9 cellular contexts compared by ENCODE assay signal in genomic region chr6:13194852-13195251, GRCh38.
A peak's percentile ranks its signal among the peaks of the same experiment; 100 is the strongest.
DNase-seq lines count a peak whose midpoint lies in the region; ATAC-seq and TF ChIP-seq lines count a peak whose summit lies in the region.
"Had no signal": no experiment of that assay in that cellular context is flagged by ENCODE, and none has a peak within 500 bp of the region (broad histone marks: within the 10 kb centered on the region; RNA-seq: fewer than 3 reads in every experiment).

No MANE protein-coding gene starts in this region.

- H3K27ac ChIP-seq in HL-60 (replicated peaks) (no peak overlapping the region), VCaP (no peak overlapping the region)

- no peaks in the 10 kb centered on the region for H3K36me3 Mint-ChIP-seq in activated CD4-positive, alpha-beta T cell treated with anti-CD3 and anti-CD28 coated beads for 36 hours (ENCODE audit: low read depth)
- H3K36me3 Mint-ChIP-seq: activated naive CD4-positive, alpha-beta T cell treated with anti-CD3 and anti-CD28 coated beads, Interleukin-2, amount 50 U/mL, for 72 hours had no signal

- no peak overlapping the region for H3K4me3 ChIP-seq in HL-60 (replicated peaks; ENCODE audit: insufficient read depth, low read length)

- peaks cover 9% of the 10 kb centered on the region for H3K27me3 Mint-ChIP-seq in activated CD4-positive, alpha-beta T cell treated with anti-CD3 and anti-CD28 coated beads for 36 hours

- no peak overlapping the region for H3K4me3 Mint-ChIP-seq in activated CD4-positive, alpha-beta T cell treated with anti-CD3 and anti-CD28 coated beads for 36 hours

- ATAC-seq in activated CD4-positive, alpha-beta T cell treated with anti-CD3 and anti-CD28 coated beads for 36 hours, result peak; percentile 33
- peak; percentile 55 to 61 for ATAC-seq in left cardiac atrium
- ATAC-seq in GM19452 (IDR thresholded peaks at IDR 0.05; ENCODE audit: unreplicated experiment), result no peak

- POLR2A ChIA-PET in activated CD4-positive, alpha-beta T cell treated with anti-CD3 and anti-CD28 coated beads for 36 hours (lab: Charles Lee), result interaction anchor here (0.5 kb wide), 1 partner anchor 283 kb away, joined by 5 read pairs; no protein-coding TSS in a partner anchor

- H3K27ac Mint-ChIP-seq in activated CD4-positive, alpha-beta T cell treated with anti-CD3 and anti-CD28 coated beads for 36 hours, result no peak overlapping the region
- H3K27ac Mint-ChIP-seq: activated naive CD4-positive, alpha-beta T cell treated with anti-CD3 and anti-CD28 coated beads, Interleukin-2, amount 50 U/mL, for 72 hours had no signal

- no peaks in the 10 kb centered on the region for H3K27me3 ChIP-seq in HL-60 (ENCODE audit: insufficient read depth, poor library complexity, severe bottlenecking)

- CTCF ChIA-PET in activated CD4-positive, alpha-beta T cell treated with anti-CD3 and anti-CD28 coated beads for 36 hours (lab: Charles Lee), result interaction anchor here (0.6 kb wide), 1 partner anchor 136 kb away, joined by 4 read pairs; no protein-coding TSS in a partner anchor

- intact Hi-C loops in activated CD4-positive, alpha-beta T cell treated with anti-CD3 and anti-CD28 coated beads for 36 hours (cut with DNase I, micrococcal nuclease), result loop anchor here (1.0 kb wide), 1 partner anchor 137 kb away; no protein-coding TSS in a partner anchor
- intact Hi-C loops in left cardiac atrium (cut with DNase I), result loop anchor here in 1 of 2 donors (10.0 kb wide), 1 partner anchor 110 kb away; no protein-coding TSS in a partner anchor

- H3K9me3 Mint-ChIP-seq in activated CD4-positive, alpha-beta T cell treated with anti-CD3 and anti-CD28 coated beads for 36 hours (ENCODE audit: low read depth), result no peaks in the 10 kb centered on the region
- H3K9me3 Mint-ChIP-seq: activated naive CD4-positive, alpha-beta T cell treated with anti-CD3 and anti-CD28 coated beads, Interleukin-2, amount 50 U/mL, for 72 hours had no signal

- peak; percentile 32 for DNase-seq in activated CD4-positive, alpha-beta T cell treated with anti-CD3 and anti-CD28 coated beads for 36 hours
- DNase-seq in activated CD4-positive, alpha-beta T cell treated with anti-CD3 and anti-CD28 coated beads, Interleukin-2, amount 50 U/mL, for 1 hour, result no peak
- DNase-seq in HL-60 (ENCODE audit: low read depth in 1 of 2, low spot score in 1 of 2), result peak; percentile 17 to 74
- DNase-seq in left cardiac atrium, result peak; percentile 53
- peak; percentile 50 for DNase-seq in renal cortical epithelial cell (ENCODE audit: low read depth)
- no peak for DNase-seq in NCI-H2029 treated with DMSO at 0.1 percent for 48 hours (lab: John Stamatoyannopoulos, UW)

- no peaks in the 10 kb centered on the region for H3K4me1 Mint-ChIP-seq in activated CD4-positive, alpha-beta T cell treated with anti-CD3 and anti-CD28 coated beads for 36 hours

- TF ChIP-seq CTCF in HL-60 (IDR thresholded peaks at IDR 0.05; ENCODE audit: insufficient read depth, low read length), result peak; percentile 40
- peak; percentile 27 for TF ChIP-seq CTCF in VCaP (conservative IDR thresholded peaks at IDR 0.05)

Comparison
In these comparisons a context has a peak if more than half of its experiments do, and no peak if none do; other contexts are left out.
1. DNase-seq: peak in activated CD4-positive, alpha-beta T cell treated with anti-CD3 and anti-CD28 coated beads for 36 hours (single experiment), HL-60 (2 of 2), left cardiac atrium (single experiment) and renal cortical epithelial cell (single experiment); none in activated CD4-positive, alpha-beta T cell treated with anti-CD3 and anti-CD28 coated beads, Interleukin-2, amount 50 U/mL, for 1 hour (single experiment) and NCI-H2029 treated with DMSO at 0.1 percent for 48 hours (single experiment).